In the genomic region with DNA sequence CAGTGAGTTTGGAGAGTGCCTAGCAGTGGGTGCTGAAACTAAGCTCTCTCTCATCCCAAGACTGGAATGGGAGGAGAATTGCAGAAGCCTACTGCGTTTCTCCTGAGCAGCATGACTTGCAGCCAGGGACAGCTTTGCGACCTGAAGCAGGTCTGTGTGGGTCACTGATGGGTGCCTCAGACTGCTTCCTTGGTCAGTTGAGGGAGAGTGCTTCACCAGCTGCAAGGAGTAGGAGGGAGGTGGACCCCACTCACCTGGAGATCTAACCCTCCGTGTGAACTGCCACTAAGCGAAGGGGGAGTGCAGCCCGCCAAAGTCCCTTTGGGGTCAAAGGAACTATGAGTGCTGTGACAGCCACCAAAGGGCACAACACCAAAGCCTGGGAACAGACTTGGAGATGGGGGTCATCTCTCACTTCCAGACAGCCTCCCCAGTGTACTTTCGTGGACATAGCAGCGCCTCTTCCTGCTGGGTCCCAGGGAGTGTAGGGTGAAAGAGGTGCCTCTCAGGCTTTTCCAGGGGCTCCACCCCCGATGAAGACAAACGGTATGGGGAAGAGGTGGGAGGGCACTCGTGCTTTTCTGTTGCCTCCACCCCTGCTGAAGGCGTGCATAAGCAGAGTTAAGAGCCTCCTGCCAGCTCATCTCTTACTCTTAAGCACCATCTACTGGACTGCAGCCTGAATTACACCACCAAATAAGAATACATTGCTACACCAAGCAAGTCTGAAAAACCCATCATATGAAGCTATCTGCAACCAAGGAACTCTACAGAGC, we compare ENCODE assay signal across 8 cellular contexts. TPM values are rescaled to one million over a fixed set of nuclear protein-coding genes. Genes with fewer than 3 reads are reported as not detected.
DNase-seq lines count a peak whose midpoint lies in the region; ATAC-seq and TF ChIP-seq lines count a peak whose summit lies in the region.

No MANE protein-coding gene starts in this region.

- H3K27me3 ChIP-seq in mammary epithelial cell (ENCODE audit: insufficient read depth, low read length): no peaks in the 10 kb centered on the region

- H3K9me3 ChIP-seq in HEK293 (ENCODE audit: control insufficient read depth, insufficient read depth, low read depth, low read length): no peaks in the 10 kb centered on the region
- no peaks in the 10 kb centered on the region for H3K9me3 ChIP-seq in mammary epithelial cell (replicated peaks; ENCODE audit: insufficient read depth, low read length)

- POLR2A ChIA-PET in HEK293 (lab: Yijun Ruan, JAX): interaction anchor here (2.1 kb wide), 1 partner anchor 34 kb away, joined by 11 read pairs; a partner anchor contains a TSS

- no TSS peak for BruUV-seq in mammary epithelial cell (replicated peaks; lab: Mats Ljungman, UMichigan)

- H3K4me3 ChIP-seq in HEK293 (ENCODE audit: low read depth, low read length): no peak overlapping the region
- H3K4me3 ChIP-seq in mammary epithelial cell (replicated peaks in 1 of 3; ENCODE audit: insufficient read depth in 1 of 3, low read depth in 2 of 3, low read length in 3 of 3): no peak overlapping the region

- intact Hi-C loops in Right ventricle myocardium superior (cut with DNase I): no loop called here
- intact Hi-C loops in cardiac septum (cut with DNase I): no loop called here
- intact Hi-C loops in mammary epithelial cell (cut with micrococcal nuclease): loop anchor here (2.0 to 10.0 kb wide), 3 partner anchors 182 to 640 kb away; no protein-coding TSS in a partner anchor

- no peak overlapping the region for H3K9ac ChIP-seq in mammary epithelial cell (ENCODE audit: insufficient read depth, low read length)

- in situ Hi-C loops in SK-MEL-5 (cut with HindIII; ENCODE audit: low pct_unique_long_range_greater_than_20kb, low sequenced_read_pairs) (no loop called here), mammary epithelial cell (cut with MboI; ENCODE audit: low sequenced_read_pairs in 2 of 2) (no loop called here)

- TF ChIP-seq CTCF in HEK293 (tag by site-specific recombination; IDR thresholded peaks at IDR 0.05) (no peak), LNCAP (IDR thresholded peaks at IDR 0.05) (peak; percentile 77), mammary epithelial cell (conservative IDR thresholded peaks at IDR 0.05 in 1 of 2, IDR thresholded peaks at IDR 0.05 in 1 of 2; ENCODE audit: extremely low read depth in 1 of 2, insufficient read depth in 1 of 2, low read depth in 1 of 2, low read length in 2 of 2) (peak; percentile 66 to 72)

- H3K36me3 ChIP-seq in HEK293 (ENCODE audit: control insufficient read depth in 2 of 2, insufficient read depth in 1 of 2, low read length in 2 of 2) (no peaks in the 10 kb centered on the region), mammary epithelial cell (ENCODE audit: insufficient read depth, low read length) (no peaks in the 10 kb centered on the region)

- no peaks in the 10 kb centered on the region for H3K79me2 ChIP-seq in mammary epithelial cell (ENCODE audit: insufficient read depth, low read length)

- no peaks in the 10 kb centered on the region for H4K20me1 ChIP-seq in mammary epithelial cell (ENCODE audit: insufficient read depth, low read length)

- 41% methylated on average over 10 of the region's 11 CpGs for WGBS in mammary epithelial cell (ENCODE audit: low coverage, missing lambda C conversion rate)

- CTCF ChIA-PET in HEK293 (lab: Yijun Ruan, JAX) (interaction anchor here (0.6 to 2.6 kb wide), 27 partner anchors 8 to 1543 kb away, joined by 3 to 16 read pairs (median 4); no protein-coding TSS in a partner anchor), mammary epithelial cell (lab: Charles Lee; ENCODE audit: low non-redundant PET) (interaction anchor here (0.6 to 0.7 kb wide), 2 partner anchors 91 to 776 kb away, joined by 3 read pairs; no protein-coding TSS in a partner anchor)

- H3K4me1 ChIP-seq in HEK293 (ENCODE audit: control insufficient read depth, insufficient read depth, low read length) (no peaks in the 10 kb centered on the region), mammary epithelial cell (ENCODE audit: insufficient read depth, low read length) (no peaks in the 10 kb centered on the region)

- no peak overlapping the region for H3K4me2 ChIP-seq in mammary epithelial cell (ENCODE audit: insufficient read depth, low read depth, low read length)

- peak; percentile 89 for ATAC-seq in Right ventricle myocardium superior (ENCODE audit: poor library complexity)

- H2AFZ ChIP-seq in mammary epithelial cell (ENCODE audit: low read depth, low read length): peak overlapping the region; percentile 77

- H3K27ac ChIP-seq in HEK293 (ENCODE audit: extremely low read depth, low read depth, low read length): no peak overlapping the region
- no peak overlapping the region for H3K27ac ChIP-seq in mammary epithelial cell (ENCODE audit: insufficient read depth, low read depth, low read length)

- dilution Hi-C loops in mammary epithelial cell (cut with HindIII; ENCODE audit: low sequenced_read_pairs): no loop called here

- DNase-seq in Right ventricle myocardium superior (no peak), cardiac septum (ENCODE audit: low spot score) (no peak), SK-MEL-5 (ENCODE audit: low read depth, low spot score) (peak; percentile 82), mammary epithelial cell (peak; percentile 55), kidney tubule cell (ENCODE audit: low spot score) (peak; percentile 78)
- DNase-seq in stimulated activated CD8-positive, alpha-beta memory T cell treated with anti-CD3 and anti-CD28 coated beads, Interleukin-4, amount 100 ng/mL, for 48 hours: peak; percentile 40

TF ChIP-seq in HEK293, 187 proteins besides CTCF, POLR2A, EP300 and RAD21 (continues in another document):
- TF ChIP-seq TRIM28 (IDR thresholded peaks at IDR 0.05; ENCODE audit: borderline replicate concordance, low read length) (peak; percentile 82; the same call in 1 of the 2 replicates), SETDB1 (IDR thresholded peaks at IDR 0.05; ENCODE audit: insufficient read length, low read length) (peak; percentile 63), ZNF664 (tag by site-specific recombination; IDR thresholded peaks at IDR 0.05) (no peak), BCL11A (tag by site-specific recombination; IDR thresholded peaks at IDR 0.05; ENCODE audit: low read depth) (no peak), ZNF184 (tag by site-specific recombination; IDR thresholded peaks at IDR 0.05) (no peak), ZNF610 (tag by site-specific recombination; IDR thresholded peaks at IDR 0.05; ENCODE audit: borderline replicate concordance) (peak; percentile 16; the same call in 1 of the 2 replicates), ZNF701 (tag by site-specific recombination; IDR thresholded peaks at IDR 0.05) (no peak), GLI2 (tag by site-specific recombination; IDR thresholded peaks at IDR 0.05; ENCODE audit: borderline replicate concordance, low read depth) (no peak), ZNF350 (tag by site-specific recombination; IDR thresholded peaks at IDR 0.05) (no peak)
- TF ChIP-seq, protein P1, sequence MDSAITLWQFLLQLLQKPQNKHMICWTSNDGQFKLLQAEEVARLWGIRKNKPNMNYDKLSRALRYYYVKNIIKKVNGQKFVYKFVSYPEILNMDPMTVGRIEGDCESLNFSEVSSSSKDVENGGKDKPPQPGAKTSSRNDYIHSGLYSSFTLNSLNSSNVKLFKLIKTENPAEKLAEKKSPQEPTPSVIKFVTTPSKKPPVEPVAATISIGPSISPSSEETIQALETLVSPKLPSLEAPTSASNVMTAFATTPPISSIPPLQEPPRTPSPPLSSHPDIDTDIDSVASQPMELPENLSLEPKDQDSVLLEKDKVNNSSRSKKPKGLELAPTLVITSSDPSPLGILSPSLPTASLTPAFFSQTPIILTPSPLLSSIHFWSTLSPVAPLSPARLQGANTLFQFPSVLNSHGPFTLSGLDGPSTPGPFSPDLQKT (IDR thresholded peaks at IDR 0.05; ENCODE audit: borderline replicate concordance, low read depth, low read length): no peak
- TF ChIP-seq, protein P2, sequence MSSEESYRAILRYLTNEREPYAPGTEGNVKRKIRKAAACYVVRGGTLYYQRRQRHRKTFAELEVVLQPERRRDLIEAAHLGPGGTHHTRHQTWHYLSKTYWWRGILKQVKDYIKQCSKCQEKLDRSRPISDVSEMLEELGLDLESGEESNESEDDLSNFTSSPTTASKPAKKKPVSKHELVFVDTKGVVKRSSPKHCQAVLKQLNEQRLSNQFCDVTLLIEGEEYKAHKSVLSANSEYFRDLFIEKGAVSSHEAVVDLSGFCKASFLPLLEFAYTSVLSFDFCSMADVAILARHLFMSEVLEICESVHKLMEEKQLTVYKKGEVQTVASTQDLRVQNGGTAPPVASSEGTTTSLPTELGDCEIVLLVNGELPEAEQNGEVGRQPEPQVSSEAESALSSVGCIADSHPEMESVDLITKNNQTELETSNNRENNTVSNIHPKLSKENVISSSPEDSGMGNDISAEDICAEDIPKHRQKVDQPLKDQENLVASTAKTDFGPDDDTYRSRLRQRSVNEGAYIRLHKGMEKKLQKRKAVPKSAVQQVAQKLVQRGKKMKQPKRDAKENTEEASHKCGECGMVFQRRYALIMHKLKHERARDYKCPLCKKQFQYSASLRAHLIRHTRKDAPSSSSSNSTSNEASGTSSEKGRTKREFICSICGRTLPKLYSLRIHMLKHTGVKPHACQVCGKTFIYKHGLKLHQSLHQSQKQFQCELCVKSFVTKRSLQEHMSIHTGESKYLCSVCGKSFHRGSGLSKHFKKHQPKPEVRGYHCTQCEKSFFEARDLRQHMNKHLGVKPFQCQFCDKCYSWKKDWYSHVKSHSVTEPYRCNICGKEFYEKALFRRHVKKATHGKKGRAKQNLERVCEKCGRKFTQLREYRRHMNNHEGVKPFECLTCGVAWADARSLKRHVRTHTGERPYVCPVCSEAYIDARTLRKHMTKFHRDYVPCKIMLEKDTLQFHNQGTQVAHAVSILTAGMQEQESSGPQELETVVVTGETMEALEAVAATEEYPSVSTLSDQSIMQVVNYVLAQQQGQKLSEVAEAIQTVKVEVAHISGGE (tag by site-specific recombination; conservative IDR thresholded peaks at IDR 0.05; ENCODE audit: low read depth): no peak
- TF ChIP-seq, protein P3, sequence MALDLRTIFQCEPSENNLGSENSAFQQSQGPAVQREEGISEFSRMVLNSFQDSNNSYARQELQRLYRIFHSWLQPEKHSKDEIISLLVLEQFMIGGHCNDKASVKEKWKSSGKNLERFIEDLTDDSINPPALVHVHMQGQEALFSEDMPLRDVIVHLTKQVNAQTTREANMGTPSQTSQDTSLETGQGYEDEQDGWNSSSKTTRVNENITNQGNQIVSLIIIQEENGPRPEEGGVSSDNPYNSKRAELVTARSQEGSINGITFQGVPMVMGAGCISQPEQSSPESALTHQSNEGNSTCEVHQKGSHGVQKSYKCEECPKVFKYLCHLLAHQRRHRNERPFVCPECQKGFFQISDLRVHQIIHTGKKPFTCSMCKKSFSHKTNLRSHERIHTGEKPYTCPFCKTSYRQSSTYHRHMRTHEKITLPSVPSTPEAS (tag by site-specific recombination; IDR thresholded peaks at IDR 0.05): no peak

RNA-seq across cellular contexts. Expression of a gene that starts 34.3 kb away (rescaled TPM):
- total RNA-seq in Right ventricle myocardium superior (3.9 TPM), cardiac septum (3.4 TPM), mammary epithelial cell (1 to 10 TPM; 7.2 to 7.5 TPM)
- 21.7 and 26.0 TPM in 2 replicates for total RNA-seq in SK-MEL-5 (2014; rRNA removed; shearing (Covaris generic))
- polyA plus RNA-seq in SK-MEL-5 (2015; cell fraction: cytosol; rRNA removed): 20.6 and 23.1 TPM in 2 replicates
- 80.2 and 85.3 TPM in 2 replicates for polyA plus RNA-seq in SK-MEL-5 (2015; cell fraction: nucleus; rRNA removed)
- polyA plus RNA-seq in mammary epithelial cell: 6.6 TPM
- 10.3 TPM for polyA minus RNA-seq in mammary epithelial cell

Comparison
In these comparisons a context has a peak if more than half of its experiments do, and no peak if none do; other contexts are left out.
1. DNase-seq: peak in SK-MEL-5 (single experiment), mammary epithelial cell (single experiment), kidney tubule cell (single experiment) and stimulated activated CD8-positive, alpha-beta memory T cell treated with anti-CD3 and anti-CD28 coated beads, Interleukin-4, amount 100 ng/mL, for 48 hours (single experiment); none in Right ventricle myocardium superior (single experiment) and cardiac septum (single experiment).